ENCODE assay signal across 9 cellular contexts in genomic region chr9:111926421-111926875, GRCh38. TPM values are rescaled to one million over a fixed set of nuclear protein-coding genes. Genes with fewer than 3 reads are reported as not detected.
DNase-seq lines count a peak whose midpoint lies in the region; ATAC-seq, FAIRE-seq and TF ChIP-seq lines count a peak whose summit lies in the region.
"Had no signal": no experiment of that assay in that cellular context is flagged by ENCODE, and none has a peak within 500 bp of the region (broad histone marks: within the 10 kb centered on the region; RNA-seq: fewer than 3 reads in every experiment).

No MANE protein-coding gene starts in this region.

- no peaks in the 10 kb centered on the region for H4K20me1 ChIP-seq in astrocyte (ENCODE audit: insufficient read depth, low read length)

- H3K4me1 ChIP-seq in astrocyte (ENCODE audit: insufficient read depth, low read length), result peaks cover 15% of the 10 kb centered on the region

- no peak for TF ChIP-seq POLR2A in erythroblast (IDR thresholded peaks at IDR 0.05; ENCODE audit: low read length)

- no peak for TF ChIP-seq CTCF in astrocyte (IDR thresholded peaks at IDR 0.05; ENCODE audit: insufficient read depth, low read depth, low read length)

- peaks cover 52% of the 10 kb centered on the region for H3K79me2 ChIP-seq in astrocyte (ENCODE audit: insufficient read depth, low read length)

- no peak overlapping the region for H2AFZ ChIP-seq in astrocyte (ENCODE audit: low read depth, low read length)

- no peak for FAIRE-seq in astrocyte (lab: Jason Lieb, UNC)
- FAIRE-seq: TTC549 had no signal

- H3K4me2 ChIP-seq in astrocyte (ENCODE audit: low read length), result no peak overlapping the region

- peaks cover 38% of the 10 kb centered on the region for H3K4me1 Mint-ChIP-seq in astrocyte (ENCODE audit: low read depth, unreplicated experiment)
- H3K4me1 Mint-ChIP-seq in natural killer cell treated with Interleukin-12 subunit alpha and Interleukin-12 subunit beta and Interleukin-15 and Interleukin-18, amount 100 ng/mL, for 72 hours (ENCODE audit: low read depth in 2 of 2), result peaks cover 16 to 19% of the 10 kb centered on the region in 2 donors

- ATAC-seq in GM18868 (IDR thresholded peaks at IDR 0.05; ENCODE audit: unreplicated experiment) (peak; percentile 98), HG02973 (IDR thresholded peaks at IDR 0.05; ENCODE audit: unreplicated experiment) (peak; percentile 89)
- ATAC-seq in natural killer cell treated with Interleukin-12 subunit alpha and Interleukin-12 subunit beta and Interleukin-15 and Interleukin-18, amount 100 ng/mL, for 72 hours, result peak; percentile 97 to 100

- peak overlapping the region; percentile 77 for H3K27ac Mint-ChIP-seq in astrocyte (ENCODE audit: unreplicated experiment)
- H3K27ac Mint-ChIP-seq in natural killer cell treated with Interleukin-12 subunit alpha and Interleukin-12 subunit beta and Interleukin-15 and Interleukin-18, amount 100 ng/mL, for 72 hours, result peak overlapping the region; percentile 89 to 91

- peaks cover 18% of the 10 kb centered on the region for H3K36me3 Mint-ChIP-seq in astrocyte (ENCODE audit: low read depth, unreplicated experiment)
- H3K36me3 Mint-ChIP-seq in natural killer cell treated with Interleukin-12 subunit alpha and Interleukin-12 subunit beta and Interleukin-15 and Interleukin-18, amount 100 ng/mL, for 72 hours, result no peaks in the 10 kb centered on the region

- peaks cover 28% of the 10 kb centered on the region for H3K36me3 ChIP-seq in astrocyte (ENCODE audit: insufficient read depth, low read length)

- H3K27me3 Mint-ChIP-seq in astrocyte (ENCODE audit: low read depth, unreplicated experiment), result no peaks in the 10 kb centered on the region
- H3K27me3 Mint-ChIP-seq in natural killer cell treated with Interleukin-12 subunit alpha and Interleukin-12 subunit beta and Interleukin-15 and Interleukin-18, amount 100 ng/mL, for 72 hours, result no peaks in the 10 kb centered on the region

- no peaks in the 10 kb centered on the region for H3K9me3 ChIP-seq in astrocyte (ENCODE audit: insufficient read depth, low read depth, low read length)

- H3K9ac ChIP-seq in astrocyte (ENCODE audit: low read length), result no peak overlapping the region

- H3K4me3 ChIP-seq in astrocyte (ENCODE audit: insufficient read depth, low read depth, low read length), result no peak overlapping the region

- H3K9me3 Mint-ChIP-seq in astrocyte (ENCODE audit: unreplicated experiment), result no peaks in the 10 kb centered on the region
- no peaks in the 10 kb centered on the region for H3K9me3 Mint-ChIP-seq in natural killer cell treated with Interleukin-12 subunit alpha and Interleukin-12 subunit beta and Interleukin-15 and Interleukin-18, amount 100 ng/mL, for 72 hours

- no peak overlapping the region for H3K4me3 Mint-ChIP-seq in astrocyte (ENCODE audit: unreplicated experiment)
- H3K4me3 Mint-ChIP-seq in natural killer cell treated with Interleukin-12 subunit alpha and Interleukin-12 subunit beta and Interleukin-15 and Interleukin-18, amount 100 ng/mL, for 72 hours, result peak overlapping the region; percentile 59

- H3K27ac ChIP-seq in astrocyte (ENCODE audit: low read depth, low read length), result peak overlapping the region; percentile 70

- no peaks in the 10 kb centered on the region for H3K27me3 ChIP-seq in astrocyte (ENCODE audit: insufficient read depth, low read length)

- peak; percentile 95 for DNase-seq in SIG-M5 treated with dmso at 0.1 percent for 504 hours (lab: John Stamatoyannopoulos, UW; ENCODE audit: unreplicated experiment)
- DNase-seq in astrocyte (ENCODE audit: low read depth), result peak; percentile 58
- peak; percentile 67 for DNase-seq in natural killer cell treated with Interleukin-12 subunit alpha and Interleukin-12 subunit beta and Interleukin-15 and Interleukin-18, amount 100 ng/mL, for 72 hours (ENCODE audit: low spot score)
- no peak for DNase-seq in mesenteric fat pad (ENCODE audit: low spot score)
- DNase-seq in SW480 (ENCODE audit: low spot score), result no peak
- no peak for DNase-seq in erythroblast (lab: John Stamatoyannopoulos, UW)

RNA-seq across cellular contexts. Expression of gene UGCG, which starts 29.8 kb away (rescaled TPM):
- 130 and 166 TPM in 2 replicates for total RNA-seq in astrocyte
- 10 to 100 TPM; 14.8 to 19.0 TPM for total RNA-seq in natural killer cell treated with Interleukin-12 subunit alpha and Interleukin-12 subunit beta and Interleukin-15 and Interleukin-18, amount 100 ng/mL, for 72 hours
- total RNA-seq in mesenteric fat pad, result 70.0 TPM

Comparison
In these comparisons a context has a peak if more than half of its experiments do, and no peak if none do; other contexts are left out.
1. DNase-seq: peak in SIG-M5 treated with dmso at 0.1 percent for 504 hours (single experiment), astrocyte (single experiment) and natural killer cell treated with Interleukin-12 subunit alpha and Interleukin-12 subunit beta and Interleukin-15 and Interleukin-18, amount 100 ng/mL, for 72 hours (single experiment); none in mesenteric fat pad (single experiment), SW480 (single experiment) and erythroblast (0 of 2).
2. Peak in every context shown above with its lines, with median percentiles within 50 percentile points of each other: ATAC-seq.